ENCODE assay signal across 16 cellular contexts in genomic region chr5:18102733-18103132, GRCh38.
"Had no signal": no experiment of that assay in that cellular context is flagged by ENCODE, and none has a peak within 500 bp of the region (broad histone marks: within the 10 kb centered on the region; RNA-seq: fewer than 3 reads in every experiment).

No MANE protein-coding gene starts in this region.

- DNase-seq: activated CD4-positive, CD25-positive, alpha-beta regulatory T cell treated with anti-CD3 and anti-CD28 coated beads, Interleukin-2, amount 50 U/mL, for 72 hours; activated naive CD4-positive, alpha-beta T cell treated with Interleukin-2 at 50 U/mL for 16 hours; aorta; cerebellar nuclear complex; effector memory CD4-positive, alpha-beta T cell; kidney; left ventricle myocardium inferior; naive thymus-derived CD8-positive, alpha-beta T cell; sigmoid colon; spleen; stimulated activated naive CD8-positive, alpha-beta T cell treated with anti-CD3 and anti-CD28 coated beads, Interleukin-15, amount 100 ng/mL, for 72 hours had no signal

- H3K27ac ChIP-seq: gastroesophageal sphincter, left ventricle myocardium inferior, neutrophil, parathyroid adenoma, sigmoid colon, spleen had no signal

- H3K9me3 ChIP-seq: gastroesophageal sphincter, left ventricle myocardium inferior, neutrophil, sigmoid colon, spleen had no signal

- H3K27me3 ChIP-seq: gastroesophageal sphincter, neutrophil, sigmoid colon, spleen had no signal

- ATAC-seq: gastroesophageal sphincter; naive thymus-derived CD8-positive, alpha-beta T cell; stimulated activated naive CD8-positive, alpha-beta T cell treated with anti-CD3 and anti-CD28 coated beads, Interleukin-15, amount 100 ng/mL, for 72 hours had no signal

- H3K36me3 ChIP-seq: gastroesophageal sphincter, left ventricle myocardium inferior, neutrophil, sigmoid colon, spleen had no signal

- H3K9me3 Mint-ChIP-seq: dendritic cell treated with granulocyte-macrophage colony-stimulating factor and Interleukin-4, amounts not matched to agents 40 ng/mL and 50 ng/mL, for 4 days had no signal

- H3K4me3 ChIP-seq: gastroesophageal sphincter, left ventricle myocardium inferior, sigmoid colon, spleen had no signal

- H3K4me1 ChIP-seq: gastroesophageal sphincter, left ventricle myocardium inferior, parathyroid adenoma, sigmoid colon, spleen had no signal

- H3K36me3 Mint-ChIP-seq: naive thymus-derived CD8-positive, alpha-beta T cell had no signal

- H3K27ac Mint-ChIP-seq: dendritic cell treated with granulocyte-macrophage colony-stimulating factor and Interleukin-4, amounts not matched to agents 40 ng/mL and 50 ng/mL, for 4 days; naive thymus-derived CD8-positive, alpha-beta T cell; stimulated activated naive CD8-positive, alpha-beta T cell treated with anti-CD3 and anti-CD28 coated beads, Interleukin-15, amount 100 ng/mL, for 72 hours; T-helper 2 cell treated with Interferon-gamma antibody and Interleukin-4, amounts not matched to agents 5 μg/mL and 100 μg/mL, for 36 hours had no signal

- H3K4me3 Mint-ChIP-seq: dendritic cell treated with granulocyte-macrophage colony-stimulating factor and Interleukin-4, amounts not matched to agents 40 ng/mL and 50 ng/mL, for 4 days; naive thymus-derived CD8-positive, alpha-beta T cell; stimulated activated naive CD8-positive, alpha-beta T cell treated with anti-CD3 and anti-CD28 coated beads, Interleukin-15, amount 100 ng/mL, for 72 hours; T-helper 2 cell treated with Interferon-gamma antibody and Interleukin-4, amounts not matched to agents 5 μg/mL and 100 μg/mL, for 36 hours had no signal

- H3K4me1 Mint-ChIP-seq: naive thymus-derived CD8-positive, alpha-beta T cell; stimulated activated naive CD8-positive, alpha-beta T cell treated with anti-CD3 and anti-CD28 coated beads, Interleukin-15, amount 100 ng/mL, for 72 hours had no signal

- H3K27me3 Mint-ChIP-seq: dendritic cell treated with granulocyte-macrophage colony-stimulating factor and Interleukin-4, amounts not matched to agents 40 ng/mL and 50 ng/mL, for 4 days; naive thymus-derived CD8-positive, alpha-beta T cell; stimulated activated naive CD8-positive, alpha-beta T cell treated with anti-CD3 and anti-CD28 coated beads, Interleukin-15, amount 100 ng/mL, for 72 hours had no signal
